Comparison of ENCODE assay signal across 24 cellular contexts in genomic region chr9:137574192-137574591, GRCh38.
"Had no signal": no experiment of that assay in that cellular context is flagged by ENCODE, and none has a peak within 500 bp of the region (broad histone marks: within the 10 kb centered on the region; RNA-seq: fewer than 3 reads in every experiment).

No MANE protein-coding gene starts in this region.

- FAIRE-seq: endothelial cell of umbilical vein, islet of Langerhans had no signal

- H3K27ac ChIP-seq: colonic mucosa, esophagus squamous epithelium, neutrophil, parathyroid adenoma, sigmoid colon, testis, tibial artery had no signal

- H3K36me3 ChIP-seq: colonic mucosa had no signal

- H3K4me1 ChIP-seq: colonic mucosa, parathyroid adenoma had no signal

- ATAC-seq: heart right ventricle; left colon; natural killer cell; stimulated activated memory B cell treated with anti-CD40 and anti-IgM and Interleukin-4, amounts not matched to agents 10 μg/mL and 1 μg/mL and 100 μg/mL, for 72 hours; stimulated activated naive CD8-positive, alpha-beta T cell treated with anti-CD3 and anti-CD28 coated beads, Interleukin-15, Interleukin-2, amounts not matched to agents 100 U/mL and 50 U/mL, for 24 hours had no signal

- H2AFZ ChIP-seq: parathyroid adenoma had no signal

- H3K9ac ChIP-seq: parathyroid adenoma had no signal

- H3K4me3 ChIP-seq: colonic mucosa, esophagus squamous epithelium, heart right ventricle, lung, sigmoid colon, testis, tibial artery had no signal

- DNase-seq: colonic mucosa; dermis blood vessel endothelial cell; effector memory CD4-positive, alpha-beta T cell; erythroblast; esophagus squamous epithelium; foreskin melanocyte; glutamatergic neuron; heart right ventricle; hippocampal formation; left colon; natural killer cell; sigmoid colon; stimulated activated CD4-positive, alpha-beta T cell treated with anti-CD3 and anti-CD28 coated beads, Interleukin-2, amount 100 ng/mL, for 24 hours; stimulated activated CD4-positive, alpha-beta T cell treated with anti-CD3 and anti-CD28 coated beads, Interleukin-4, amount 100 ng/mL, for 24 hours; stimulated activated naive CD8-positive, alpha-beta T cell treated with anti-CD3 and anti-CD28 coated beads, Interleukin-15, Interleukin-2, amounts not matched to agents 100 U/mL and 50 U/mL, for 24 hours; substantia nigra; testis; tibial artery had no signal

- H3K9me3 ChIP-seq: colonic mucosa, esophagus squamous epithelium, heart right ventricle, neutrophil, sigmoid colon, testis, tibial artery had no signal

- H3K27me3 ChIP-seq: colonic mucosa, esophagus squamous epithelium, heart right ventricle, neutrophil, sigmoid colon, testis, tibial artery had no signal
